In genomic region chr4:139658185-139658584, GRCh38 we compare ENCODE assay signal across 2 cellular contexts.
TF ChIP-seq lines count a peak whose summit lies in the region.

No MANE protein-coding gene starts in this region.

TF ChIP-seq in WTC11, 78 proteins besides CTCF, POLR2A, EP300 and RAD21 (continued from another document):
- TF ChIP-seq ZMAT4 (CRISPR knock-in tag; IDR thresholded peaks at IDR 0.05), result no peak
- TF ChIP-seq CDX4 (CRISPR knock-in tag; IDR thresholded peaks at IDR 0.05; ENCODE audit: borderline replicate concordance), result no peak
- TF ChIP-seq NR1H2 (CRISPR knock-in tag; IDR thresholded peaks at IDR 0.05), result no peak
- TF ChIP-seq NR3C1 (CRISPR knock-in tag; conservative IDR thresholded peaks at IDR 0.05; ENCODE audit: low read depth), result no peak
- TF ChIP-seq SP1 (CRISPR knock-in tag; conservative IDR thresholded peaks at IDR 0.05), result no peak
- no peak for TF ChIP-seq NR2C2 (CRISPR knock-in tag; IDR thresholded peaks at IDR 0.05)
- TF ChIP-seq ZNF396 (CRISPR knock-in tag; IDR thresholded peaks at IDR 0.05; ENCODE audit: borderline replicate concordance), result no peak
- TF ChIP-seq PRRX2 (CRISPR knock-in tag; IDR thresholded peaks at IDR 0.05), result no peak
- TF ChIP-seq ZNF232 (CRISPR knock-in tag; IDR thresholded peaks at IDR 0.05), result no peak
- no peak for TF ChIP-seq ZSCAN18 (CRISPR knock-in tag; IDR thresholded peaks at IDR 0.05)
- TF ChIP-seq GABPB1 (CRISPR knock-in tag; IDR thresholded peaks at IDR 0.05), result no peak
- TF ChIP-seq RELA (CRISPR knock-in tag; IDR thresholded peaks at IDR 0.05; ENCODE audit: borderline replicate concordance), result no peak
- TF ChIP-seq ETV6 (CRISPR knock-in tag; IDR thresholded peaks at IDR 0.05), result no peak
- no peak for TF ChIP-seq E2F4 (CRISPR knock-in tag; IDR thresholded peaks at IDR 0.05; ENCODE audit: borderline replicate concordance, low read depth)
- no peak for TF ChIP-seq TP53 (CRISPR knock-in tag; IDR thresholded peaks at IDR 0.05)
- TF ChIP-seq ERG (CRISPR knock-in tag; IDR thresholded peaks at IDR 0.05), result no peak
- TF ChIP-seq JAZF1 (CRISPR knock-in tag; IDR thresholded peaks at IDR 0.05), result no peak
- TF ChIP-seq E2F5 (CRISPR knock-in tag; IDR thresholded peaks at IDR 0.05), result no peak

TF ChIP-seq in endothelial cell of umbilical vein, 7 proteins besides CTCF, POLR2A, EP300 and RAD21 (continued from another document):
- no peak for TF ChIP-seq FOS (IDR thresholded peaks at IDR 0.05; ENCODE audit: borderline replicate concordance, insufficient read depth, low read length)
- TF ChIP-seq POLR2AphosphoS5 (IDR thresholded peaks at IDR 0.05; ENCODE audit: insufficient read depth, low read depth, low read length), result no peak
- TF ChIP-seq MAX (IDR thresholded peaks at IDR 0.05; ENCODE audit: insufficient read depth, insufficient read length), result no peak
